In the genomic region with DNA sequence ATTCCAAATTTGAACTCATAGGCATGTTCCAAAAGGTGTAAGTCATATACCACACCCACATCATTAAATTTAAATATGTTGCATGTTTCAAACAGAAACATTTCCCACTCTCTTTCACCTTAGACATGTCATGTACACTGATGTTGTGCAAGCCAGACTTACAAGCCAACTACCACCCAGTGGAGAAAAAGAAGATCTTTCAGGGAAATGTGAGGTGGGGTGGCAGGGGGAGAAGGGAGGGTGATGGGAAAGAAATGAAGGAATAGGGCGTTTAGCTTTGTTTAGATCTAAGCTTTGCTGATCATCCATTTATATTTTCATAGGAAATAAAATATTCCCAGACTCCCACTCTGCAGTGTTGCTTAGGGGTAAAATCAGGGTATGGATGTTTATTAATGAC, we compare ENCODE assay signal across 11 cellular contexts. TPM values are rescaled to one million over a fixed set of nuclear protein-coding genes. Genes with fewer than 3 reads are reported as not detected.
DNase-seq lines count a peak whose midpoint lies in the region; ATAC-seq and TF ChIP-seq lines count a peak whose summit lies in the region.
"Had no signal": no experiment of that assay in that cellular context is flagged by ENCODE, and none has a peak within 500 bp of the region (broad histone marks: within the 10 kb centered on the region; RNA-seq: fewer than 3 reads in every experiment).

No MANE protein-coding gene starts in this region.

- H3K9ac ChIP-seq in GM23248 = peak overlapping the region; percentile 98
- H3K9ac ChIP-seq in colonic mucosa (ENCODE audit: low read depth in 2 of 2, low read length in 2 of 2) = no peak overlapping the region

- peak overlapping the region; percentile 90 for H2AFZ ChIP-seq in GM23248
- H2AFZ ChIP-seq in osteoblast (ENCODE audit: low read length) = peak overlapping the region; percentile 64

- H3K9me3 ChIP-seq in GM23248 (ENCODE audit: low read depth) = no peaks in the 10 kb centered on the region
- no peaks in the 10 kb centered on the region for H3K9me3 ChIP-seq in colonic mucosa
- H3K9me3 ChIP-seq in osteoblast (ENCODE audit: low read depth, low read length) = no peaks in the 10 kb centered on the region

- TF ChIP-seq CTCF in colonic mucosa (IDR thresholded peaks at IDR 0.05) (no peak), osteoblast (IDR thresholded peaks at IDR 0.05; ENCODE audit: extremely low read depth, low read depth, low read length) (peak; percentile 8)

- H3K27me3 ChIP-seq in GM23248 (replicated peaks; ENCODE audit: insufficient read depth) (no peaks in the 10 kb centered on the region), colonic mucosa (peaks cover 7% of the 10 kb centered on the region), osteoblast (ENCODE audit: insufficient read depth, low read length) (no peaks in the 10 kb centered on the region)

- H3K4me3 ChIP-seq in GM23248 (peak overlapping the region; percentile 96), colonic mucosa (no peak overlapping the region), osteoblast (ENCODE audit: insufficient read depth, low read length) (peak overlapping the region; percentile 92)

- WGBS in GM23248 (ENCODE audit: low coverage in 1 of 2, low lambda C conversion rate in 2 of 2, missing lambda C conversion rate in 2 of 2), 2 experiments = 14 to 18% methylated on average over 1 of the region's 1 CpG

- no peaks in the 10 kb centered on the region for H3K9me2 ChIP-seq in GM23248 (ENCODE audit: insufficient read depth)

- H3K79me2 ChIP-seq in GM23248 (ENCODE audit: insufficient read depth) (peaks cover 39% of the 10 kb centered on the region), osteoblast (ENCODE audit: insufficient read depth, low read length) (peaks cover 58% of the 10 kb centered on the region)

- H3K4me2 ChIP-seq in GM23248 (ENCODE audit: unreplicated experiment) (peak overlapping the region; percentile 89), osteoblast (ENCODE audit: insufficient read depth, low read length) (peak overlapping the region; percentile 90)

- in situ Hi-C loops in GM23248 (cut with MboI) = no loop called here

- H3F3A ChIP-seq in GM23248 (ENCODE audit: insufficient read depth) = peaks cover 34% of the 10 kb centered on the region

- DNase-seq in Ammon's horn (ENCODE audit: low spot score) = peak; percentile 19
- peak; percentile 40 for DNase-seq in GM23248
- no peak for DNase-seq in colonic mucosa
- DNase-seq in osteoblast (ENCODE audit: insufficient read length, low spot score, missing footprints) = no peak
- no peak for DNase-seq in activated CD4-positive, alpha-beta T cell treated with anti-CD3 and anti-CD28 coated beads, Interleukin-2, amount 50 U/mL, for 48 hours
- DNase-seq: effector CD4-positive, alpha-beta T cell had no signal

- H3K36me3 ChIP-seq in GM23248 (ENCODE audit: low read depth) = no peaks in the 10 kb centered on the region
- no peaks in the 10 kb centered on the region for H3K36me3 ChIP-seq in colonic mucosa
- H3K36me3 ChIP-seq in osteoblast (ENCODE audit: insufficient read depth, low read length) = no peaks in the 10 kb centered on the region

- intact Hi-C loops in colonic mucosa (cut with DNase I) = no loop called here

- no peak for ATAC-seq in GM21786 (IDR thresholded peaks at IDR 0.05; ENCODE audit: unreplicated experiment)
- ATAC-seq in GM21576 (IDR thresholded peaks at IDR 0.05; ENCODE audit: unreplicated experiment) = no peak
- no peak for ATAC-seq in GM19351 (IDR thresholded peaks at IDR 0.05; ENCODE audit: unreplicated experiment)
- ATAC-seq: HepG2, sciatic nerve had no signal

- no peak overlapping the region for H3K27ac ChIP-seq in GM23248
- peak overlapping the region; percentile 82 for H3K27ac ChIP-seq in colonic mucosa
- peak overlapping the region; percentile 72 for H3K27ac ChIP-seq in osteoblast (ENCODE audit: low read depth, low read length)

- H3K4me1 ChIP-seq in GM23248 (ENCODE audit: insufficient read depth) = peaks cover 35% of the 10 kb centered on the region
- no peaks in the 10 kb centered on the region for H3K4me1 ChIP-seq in colonic mucosa
- H3K4me1 ChIP-seq in osteoblast (ENCODE audit: insufficient read depth, low read length) = peaks cover 26% of the 10 kb centered on the region

- H4K20me1 ChIP-seq in GM23248 (ENCODE audit: insufficient read depth) = no peaks in the 10 kb centered on the region
- H4K20me1 ChIP-seq in osteoblast (ENCODE audit: insufficient read depth, low read length) = no peaks in the 10 kb centered on the region

RNA-seq across cellular contexts. Expression of a gene that starts 1.6 kb away (rescaled TPM):
- total RNA-seq in GM23248 (2014; rRNA removed; shearing (Covaris generic)) = 15.7 and 20.0 TPM in 2 replicates
- 12.2 and 14.3 TPM in 2 replicates for polyA plus RNA-seq in GM23248 (2016; fragmentation: Nextera tagmentation; extraction: Ambion mirVana)
- total RNA-seq in colonic mucosa = 1 to 10 TPM; 4.0 to 9.2 TPM
- total RNA-seq in osteoblast = 18.1 and 22.7 TPM in 2 replicates
- total RNA-seq: HepG2 had no signal
- polyA plus RNA-seq: HepG2 had no signal

Comparison
In these comparisons a context has a peak if more than half of its experiments do, and no peak if none do; other contexts are left out.
1. DNase-seq: peak in Ammon's horn (single experiment) and GM23248 (single experiment); none in colonic mucosa (single experiment), osteoblast (single experiment) and activated CD4-positive, alpha-beta T cell treated with anti-CD3 and anti-CD28 coated beads, Interleukin-2, amount 50 U/mL, for 48 hours (0 of 2).